ENCODE assay signal across 13 cellular contexts in genomic region chrX:72394518-72395163, GRCh38.
DNase-seq lines count a peak whose midpoint lies in the region; ATAC-seq and TF ChIP-seq lines count a peak whose summit lies in the region.
"Had no signal": no experiment of that assay in that cellular context is flagged by ENCODE, and none has a peak within 500 bp of the region (broad histone marks: within the 10 kb centered on the region; RNA-seq: fewer than 3 reads in every experiment).

No MANE protein-coding gene starts in this region.

- no peak for TF ChIP-seq CTCF in fibroblast of lung (conservative IDR thresholded peaks at IDR 0.05 in 1 of 2, IDR thresholded peaks at IDR 0.05 in 1 of 2; ENCODE audit: low read depth in 1 of 2, low read length in 2 of 2)

- no peak overlapping the region for H3K4me3 ChIP-seq in fibroblast of lung (replicated peaks in 1 of 4; ENCODE audit: control extremely low read depth in 1 of 4, insufficient read depth in 1 of 4, low read depth in 3 of 4, low read length in 4 of 4)

- DNase-seq in AG08396 (ENCODE audit: low spot score) (peak; percentile 52), M059J (ENCODE audit: low read depth) (peak; percentile 2), fibroblast of lung (ENCODE audit: low read depth in 2 of 2) (peak; percentile 63 to 82), non-pigmented ciliary epithelial cell (ENCODE audit: low read depth) (peak; percentile 31), activated gamma-delta T cell treated with Interleukin-2 at 50 U/mL for 16 hours (no peak), NCI-H1417 treated with DMSO at 0.1 percent for 48 hours (lab: John Stamatoyannopoulos, UW) (no peak)
- DNase-seq: activated effector memory CD4-positive, alpha-beta T cell treated with anti-CD3 and anti-CD28 coated beads, Interleukin-2, amount 50 U/mL, for 16 hours; CD8-positive, alpha-beta memory T cell; effector memory CD4-positive, alpha-beta T cell had no signal

- H4K20me1 ChIP-seq in fibroblast of lung (ENCODE audit: control insufficient read depth, extremely low read depth, insufficient read depth, low read length): peaks cover 2% of the 10 kb centered on the region

- H3K4me1 ChIP-seq in fibroblast of lung (ENCODE audit: control insufficient read depth, extremely low read depth, insufficient read depth, low read length): no peaks in the 10 kb centered on the region

- no peaks in the 10 kb centered on the region for H3K36me3 ChIP-seq in fibroblast of lung (ENCODE audit: control insufficient read depth, insufficient read depth, low read length)

- no peak overlapping the region for H2AFZ ChIP-seq in fibroblast of lung (ENCODE audit: low read length)

- no peaks in the 10 kb centered on the region for H3K79me2 ChIP-seq in fibroblast of lung (ENCODE audit: control insufficient read depth, insufficient read depth, low read length)

- no peak overlapping the region for H3K27ac ChIP-seq in fibroblast of lung (ENCODE audit: insufficient read depth, low read length)

- ATAC-seq in HG03097 (IDR thresholded peaks at IDR 0.05; ENCODE audit: low FRiP score, unreplicated experiment) (no peak), HG03439 (IDR thresholded peaks at IDR 0.05; ENCODE audit: unreplicated experiment) (no peak)
- ATAC-seq: natural killer cell treated with Interleukin-12 subunit alpha and Interleukin-12 subunit beta and Interleukin-15 and Interleukin-18, amount 100 ng/mL, for 72 hours; Panc1 had no signal

- no peak overlapping the region for H3K4me2 ChIP-seq in fibroblast of lung (ENCODE audit: extremely low read depth, insufficient read depth, low read length)

- no peaks in the 10 kb centered on the region for H3K27me3 ChIP-seq in fibroblast of lung (ENCODE audit: control insufficient read depth, insufficient read depth, low read length)

- no peaks in the 10 kb centered on the region for H3K9me3 ChIP-seq in fibroblast of lung (ENCODE audit: control insufficient read depth, insufficient read depth, low read depth, low read length)

- no peak overlapping the region for H3K9ac ChIP-seq in fibroblast of lung (ENCODE audit: insufficient read depth, low read length)

Comparison
In these comparisons a context has a peak if more than half of its experiments do, and no peak if none do; other contexts are left out.
1. DNase-seq: peak in AG08396 (single experiment), M059J (single experiment), fibroblast of lung (2 of 2) and non-pigmented ciliary epithelial cell (single experiment); none in activated gamma-delta T cell treated with Interleukin-2 at 50 U/mL for 16 hours (single experiment) and NCI-H1417 treated with DMSO at 0.1 percent for 48 hours (single experiment).